In genomic region chr20:62339647-62340062, GRCh38 we compare ENCODE assay signal across 10 cellular contexts. TPM values are rescaled to one million over a fixed set of nuclear protein-coding genes. Genes with fewer than 3 reads are reported as not detected.
DNase-seq lines count a peak whose midpoint lies in the region; ATAC-seq and TF ChIP-seq lines count a peak whose summit lies in the region.
"Had no signal": no experiment of that assay in that cellular context is flagged by ENCODE, and none has a peak within 500 bp of the region (broad histone marks: within the 10 kb centered on the region; RNA-seq: fewer than 3 reads in every experiment).

No MANE protein-coding gene starts in this region.

- H3K4me3 Mint-ChIP-seq in activated B cell treated with CpG ODN at 0.5 μM for 24 hours: peak overlapping the region; percentile 86
- no peak overlapping the region for H3K4me3 Mint-ChIP-seq in immature natural killer cell

- H3K27ac Mint-ChIP-seq in activated B cell treated with CpG ODN at 0.5 μM for 24 hours (peak overlapping the region; percentile 92), immature natural killer cell (peak overlapping the region in 1 of 6 donors; percentile 50)

- H3K36me3 Mint-ChIP-seq in activated B cell treated with CpG ODN at 0.5 μM for 24 hours (ENCODE audit: low read depth) (no peaks in the 10 kb centered on the region), immature natural killer cell (peaks cover 0 to 4% (median 0%) of the 10 kb centered on the region in 3 donors)

- CTCF ChIA-PET in activated B cell treated with CpG ODN at 0.5 μM for 24 hours (lab: Charles Lee): interaction anchor here (0.7 to 1.7 kb wide), 3 partner anchors 37 to 284 kb away, joined by 3 to 9 read pairs (median 9); partner anchors contain the start of gene ADRM1

- DNase-seq in activated B cell treated with CpG ODN at 0.5 μM for 24 hours (peak; percentile 43), AG08396 (ENCODE audit: low spot score) (no peak), immature natural killer cell (no peak), NCI-H146 treated with DMSO at 0.1 percent for 48 hours (lab: John Stamatoyannopoulos, UW; ENCODE audit: unreplicated experiment) (no peak), NCI-H526 (lab: John Stamatoyannopoulos, UW) (no peak)
- DNase-seq: DMS79 treated with DMSO at 0.1 percent for 48 hours had no signal

- H3K4me1 Mint-ChIP-seq in activated B cell treated with CpG ODN at 0.5 μM for 24 hours (peaks cover 55% of the 10 kb centered on the region), immature natural killer cell (no peaks in the 10 kb centered on the region)

- ATAC-seq in GM18498 (IDR thresholded peaks at IDR 0.05; ENCODE audit: unreplicated experiment) (peak; percentile 70), GM21423 (IDR thresholded peaks at IDR 0.05; ENCODE audit: unreplicated experiment) (peak; percentile 71), HG03280 (IDR thresholded peaks at IDR 0.05; ENCODE audit: unreplicated experiment) (peak; percentile 73), activated B cell treated with CpG ODN at 0.5 μM for 24 hours (ENCODE audit: low read depth) (peak; percentile 67)
- ATAC-seq: heart left ventricle had no signal

- H3K27me3 Mint-ChIP-seq in activated B cell treated with CpG ODN at 0.5 μM for 24 hours (no peaks in the 10 kb centered on the region), immature natural killer cell (ENCODE audit: low read depth in 3 of 3) (peaks cover 0 to 7% (median 7%) of the 10 kb centered on the region in 3 donors)

- POLR2A ChIA-PET in activated B cell treated with CpG ODN at 0.5 μM for 24 hours (lab: Charles Lee): interaction anchor here (0.6 to 3.5 kb wide), 13 partner anchors 22 to 311 kb away, joined by 3 to 21 read pairs (median 4); partner anchors contain the start of genes ADRM1, LAMA5 and RPS21

- TF ChIP-seq CTCF in activated B cell treated with CpG ODN at 0.5 μM for 24 hours (IDR thresholded peaks at IDR 0.05): no peak

- intact Hi-C loops in activated B cell treated with CpG ODN at 0.5 μM for 24 hours (cut with micrococcal nuclease): loop anchor here (1.0 to 2.0 kb wide), 4 partner anchors 28 to 67 kb away; partner anchors contain the start of genes ADRM1, CABLES2 and LAMA5

- H3K9me3 Mint-ChIP-seq in activated B cell treated with CpG ODN at 0.5 μM for 24 hours (no peaks in the 10 kb centered on the region), immature natural killer cell (peaks cover 0 to 2% (median 0%) of the 10 kb centered on the region in 6 donors)

RNA-seq across cellular contexts. Expression of gene LAMA5, which starts 27.5 kb away (rescaled TPM):
- total RNA-seq in activated B cell treated with CpG ODN at 0.5 μM for 24 hours: 19.8 and 24.8 TPM in 2 replicates
- polyA plus RNA-seq in immature natural killer cell: under 1 TPM in 1 of 3 donors, not detected in 2; 0.30 TPM

RNA-seq across cellular contexts. Expression of gene ADRM1, which starts 36.9 kb away (rescaled TPM):
- total RNA-seq in activated B cell treated with CpG ODN at 0.5 μM for 24 hours: 97.9 and 98.0 TPM in 2 replicates
- polyA plus RNA-seq in immature natural killer cell: 100 to 1,000 TPM in 2 of 3 donors, 10 to 100 TPM in 1; 97.2 to 132 (median 108) TPM

RNA-seq across cellular contexts. Expression of gene RPS21, which starts 47.2 kb away (rescaled TPM):
- 2,912 and 3,555 TPM in 2 replicates for total RNA-seq in activated B cell treated with CpG ODN at 0.5 μM for 24 hours
- 1,000 to 10,000 TPM in 2 of 3 donors, 100 to 1,000 TPM in 1; 743 to 1,716 (median 1,008) TPM for polyA plus RNA-seq in immature natural killer cell
